ENCODE assay signal across 8 cellular contexts in genomic region chr14:90060965-90061848, GRCh38. TPM values are rescaled to one million over a fixed set of nuclear protein-coding genes. Genes with fewer than 3 reads are reported as not detected.
DNase-seq lines count a peak whose midpoint lies in the region; ATAC-seq and TF ChIP-seq lines count a peak whose summit lies in the region.

No MANE protein-coding gene starts in this region.

- H2AFZ ChIP-seq in MM.1S (ENCODE audit: low read length) (no peak overlapping the region), mesenchymal stem cell (ENCODE audit: low read depth, low read length) (no peak overlapping the region)

- H3K14ac ChIP-seq in mesenchymal stem cell (ENCODE audit: low read length in 2 of 2), result peak overlapping the region in 1 of 2 experiments; percentile 37

- H4K91ac ChIP-seq in mesenchymal stem cell (ENCODE audit: low read length), result peak overlapping the region; percentile 15

- H3K4me1 ChIP-seq in A673 (ENCODE audit: insufficient read depth, low read length, poor library complexity, severe bottlenecking) (peaks cover 18% of the 10 kb centered on the region), MM.1S (ENCODE audit: low read length) (no peaks in the 10 kb centered on the region), mesenchymal stem cell (ENCODE audit: control insufficient read depth, insufficient read depth, low read depth, low read length) (peaks cover 23% of the 10 kb centered on the region), vagina (peaks cover 19% of the 10 kb centered on the region)

- no peak overlapping the region for H3K27ac Mint-ChIP-seq in chondrocyte (ENCODE audit: unreplicated experiment)

- H3K27ac ChIP-seq in A673 (ENCODE audit: low read depth, low read length, poor library complexity, severe bottlenecking) (no peak overlapping the region), MM.1S (ENCODE audit: low read length) (no peak overlapping the region), mesenchymal stem cell (ENCODE audit: low read length, poor library complexity, severe bottlenecking) (no peak overlapping the region), vagina (no peak overlapping the region)

- H2BK15ac ChIP-seq in mesenchymal stem cell (ENCODE audit: low read depth, poor library complexity, severe bottlenecking), result no peak overlapping the region

- peaks cover 13% of the 10 kb centered on the region for H3K4me1 Mint-ChIP-seq in chondrocyte (ENCODE audit: low read depth)

- POLR2A ChIA-PET in A673 (lab: Charles Lee; ENCODE audit: low non-redundant PET), result no interaction called here

- H2AK5ac ChIP-seq in mesenchymal stem cell (ENCODE audit: low read length, severe bottlenecking), result no peak overlapping the region

- TF ChIP-seq CTCF in A673 (conservative IDR thresholded peaks at IDR 0.05; ENCODE audit: low read depth, low read length) (no peak), MM.1S (IDR thresholded peaks at IDR 0.05; ENCODE audit: low read length) (no peak), chondrocyte (IDR thresholded peaks at IDR 0.05) (no peak), vagina (IDR thresholded peaks at IDR 0.05) (no peak)

- H3K9me3 ChIP-seq in A673 (ENCODE audit: low read depth, low read length, poor library complexity, severe bottlenecking) (no peaks in the 10 kb centered on the region), MM.1S (replicated peaks; ENCODE audit: insufficient read depth, low read length) (no peaks in the 10 kb centered on the region), mesenchymal stem cell (ENCODE audit: control insufficient read depth, low read length) (peaks cover 3% of the 10 kb centered on the region), vagina (no peaks in the 10 kb centered on the region)

- WGBS in mesenchymal stem cell, result 3% methylated on average over 63 of the region's 81 CpGs

- H3K18ac ChIP-seq in mesenchymal stem cell (ENCODE audit: low read depth in 1 of 2, low read length in 2 of 2), result peak overlapping the region in 1 of 2 experiments; percentile 19

- H3K4ac ChIP-seq in mesenchymal stem cell (ENCODE audit: low read depth in 1 of 2, low read length in 2 of 2), result no peak overlapping the region

- no peaks in the 10 kb centered on the region for H4K20me1 ChIP-seq in MM.1S (ENCODE audit: insufficient read depth, low read length)

- no peaks in the 10 kb centered on the region for H3K79me1 ChIP-seq in mesenchymal stem cell (replicated peaks; ENCODE audit: low read length, poor library complexity, severe bottlenecking)

- peaks cover 12% of the 10 kb centered on the region for H3K9me3 Mint-ChIP-seq in chondrocyte (ENCODE audit: low read depth)

- ATAC-seq in GM18505 (IDR thresholded peaks at IDR 0.05; ENCODE audit: unreplicated experiment) (peak; percentile 21), HG03460 (IDR thresholded peaks at IDR 0.05; ENCODE audit: unreplicated experiment) (no peak)

- no peaks in the 10 kb centered on the region for H3F3A ChIP-seq in MM.1S (ENCODE audit: insufficient read depth, low read length)

- H3K4me2 ChIP-seq in MM.1S (ENCODE audit: low read depth, low read length) (peak overlapping the region; percentile 41; the same call in 1 of the 2 replicates), mesenchymal stem cell (ENCODE audit: low read length, poor library complexity, severe bottlenecking) (peak overlapping the region; percentile 100)

- H3K27me3 Mint-ChIP-seq in chondrocyte (ENCODE audit: low read depth), result peaks cover 65% of the 10 kb centered on the region

- H3K36me3 Mint-ChIP-seq in chondrocyte (ENCODE audit: low read depth), result peaks cover 4% of the 10 kb centered on the region

- TF ChIP-seq POLR2A in GM18505 (IDR thresholded peaks at IDR 0.05; ENCODE audit: borderline replicate concordance, extremely low read depth, insufficient read depth, insufficient read length) (no peak), vagina (IDR thresholded peaks at IDR 0.05) (no peak)

- H2BK120ac ChIP-seq in mesenchymal stem cell (ENCODE audit: low read depth, low read length), result no peak overlapping the region

- CTCF ChIA-PET in A673 (lab: Charles Lee), result no interaction called here

- peak overlapping the region; percentile 26 for H2BK5ac ChIP-seq in mesenchymal stem cell (ENCODE audit: low read depth, low read length, poor library complexity, severe bottlenecking)

- H2BK12ac ChIP-seq in mesenchymal stem cell (ENCODE audit: low read length in 2 of 2), result no peak overlapping the region

- H3K4me3 ChIP-seq in A673 (ENCODE audit: low read depth, low read length, poor library complexity, severe bottlenecking) (peak overlapping the region; percentile 49), MM.1S (ENCODE audit: low read length) (peak overlapping the region; percentile 37; the same call in 1 of the 2 replicates), mesenchymal stem cell (ENCODE audit: insufficient read depth in 1 of 2, low read depth in 1 of 2, low read length in 2 of 2) (peak overlapping the region; percentile 57 to 77), vagina (peak overlapping the region; percentile 31 to 51)

- H3K9ac ChIP-seq in MM.1S (ENCODE audit: low read length), result no peak overlapping the region
- H3K9ac ChIP-seq in mesenchymal stem cell (ENCODE audit: low read length), result no peak overlapping the region

- H3K36me3 ChIP-seq in A673 (ENCODE audit: insufficient read depth, low read length, poor library complexity, severe bottlenecking) (no peaks in the 10 kb centered on the region), MM.1S (replicated peaks; ENCODE audit: insufficient read depth, low read length) (no peaks in the 10 kb centered on the region), mesenchymal stem cell (ENCODE audit: control insufficient read depth in 1 of 2, insufficient read depth in 2 of 2, low read depth in 1 of 2, low read length in 2 of 2) (no peaks in the 10 kb centered on the region), vagina (no peaks in the 10 kb centered on the region)

- peak overlapping the region; percentile 69 for H3K4me3 Mint-ChIP-seq in chondrocyte (ENCODE audit: unreplicated experiment)

- no peaks in the 10 kb centered on the region for H3K79me2 ChIP-seq in MM.1S (ENCODE audit: low read length)

- no TSS peak for BruUV-seq in A673 (replicated peaks; lab: Mats Ljungman, UMichigan)

- intact Hi-C loops in A673 (cut with micrococcal nuclease; ENCODE audit: unreplicated experiment), result loop anchor here (2.0 kb wide), 1 partner anchor 88 kb away; no protein-coding TSS in a partner anchor
- intact Hi-C loops in vagina (cut with DNase I), result no loop called here

- no peak overlapping the region for H4K8ac ChIP-seq in mesenchymal stem cell (ENCODE audit: low read length)

- no peak for DNase-seq in A673 (ENCODE audit: low spot score)
- DNase-seq in MM.1S, result no peak
- no peak for DNase-seq in chondrocyte (ENCODE audit: low spot score)
- DNase-seq in mesenchymal stem cell, result peak; percentile 13
- DNase-seq in vagina (ENCODE audit: extremely low spot score in 2 of 2), result no peak
- no peak for DNase-seq in NCI-H510A (lab: John Stamatoyannopoulos, UW)

- peaks cover 85% of the 10 kb centered on the region for H3K27me3 ChIP-seq in A673 (replicated peaks; ENCODE audit: insufficient read depth, low read depth, low read length, poor library complexity)
- H3K27me3 ChIP-seq in MM.1S (replicated peaks; ENCODE audit: insufficient read depth, low read length), result no peaks in the 10 kb centered on the region
- H3K27me3 ChIP-seq in mesenchymal stem cell (ENCODE audit: control insufficient read depth in 1 of 2, insufficient read depth in 1 of 2, low read length in 2 of 2), result peaks cover 68 to 86% of the 10 kb centered on the region in 2 experiments
- H3K27me3 ChIP-seq in vagina, result no peaks in the 10 kb centered on the region

- H3K23ac ChIP-seq in mesenchymal stem cell (ENCODE audit: low read length in 2 of 2), result peak overlapping the region in 1 of 2 experiments; percentile 96

- H3K9me2 ChIP-seq in MM.1S (replicated peaks; ENCODE audit: insufficient read depth, low read length), result no peaks in the 10 kb centered on the region

RNA-seq across cellular contexts. Expression of gene KCNK13, which starts 0.6 kb away (rescaled TPM):
- total RNA-seq in A673 (2021) (0.11 TPM in 1 of 2 replicates, not detected in the other), chondrocyte (not detected in 3 replicates), vagina (not detected)
- polyA plus RNA-seq in mesenchymal stem cell (2013, experiment 1 of 2), result 0.01 TPM
- not detected for polyA plus RNA-seq in mesenchymal stem cell (2013, experiment 2 of 2)
